In the genomic region with DNA sequence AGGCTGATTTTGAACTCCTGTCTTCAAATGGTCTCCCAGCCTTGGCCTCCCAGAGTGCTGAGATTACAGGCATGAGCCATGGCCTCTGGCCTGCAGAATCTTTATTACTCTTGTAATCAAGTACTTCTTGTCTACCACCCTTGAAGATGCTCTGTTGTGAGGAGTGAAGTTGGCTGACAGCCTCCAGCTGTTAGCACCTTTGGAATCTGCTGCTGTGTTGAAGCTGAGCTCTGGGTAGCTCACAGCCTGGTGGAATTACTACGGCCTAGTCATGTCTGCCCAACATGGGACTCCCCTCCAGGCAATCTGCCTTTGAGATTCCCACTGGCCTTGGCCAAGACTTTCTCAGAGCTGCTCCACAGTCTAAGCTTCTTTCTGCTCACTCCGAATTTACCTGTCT, we compare ENCODE assay signal across 15 cellular contexts.
"Had no signal": no experiment of that assay in that cellular context is flagged by ENCODE, and none has a peak within 500 bp of the region (broad histone marks: within the 10 kb centered on the region; RNA-seq: fewer than 3 reads in every experiment).

No MANE protein-coding gene starts in this region.

- H3K4me3 ChIP-seq: ascending aorta, gastrocnemius medialis, heart right ventricle, right atrium auricular region, thyroid gland had no signal

- DNase-seq: activated CD4-positive, alpha-beta T cell treated with anti-CD3 and anti-CD28 coated beads for 1 hour; activated gamma-delta T cell; activated T-cell treated with anti-CD3 and anti-CD28 coated beads, Interleukin-2, amount 50 U/mL, for 1 hour; dermis blood vessel endothelial cell; gastrocnemius medialis; heart right ventricle; left colon; naive B cell; stimulated activated CD4-positive, alpha-beta T cell treated with anti-CD3 and anti-CD28 coated beads, Interleukin-2, amount 100 ng/mL, for 48 hours; stimulated activated naive B cell treated with anti-CD40 and anti-IgM and Interleukin-4, amounts not matched to agents 10 μg/mL and 1 μg/mL and 100 μg/mL, for 72 hours; SW 1271; thyroid gland had no signal

- H3K4me1 ChIP-seq: ascending aorta, parathyroid adenoma, thyroid gland had no signal

- H3K9me3 ChIP-seq: ascending aorta, gastrocnemius medialis, heart right ventricle, right atrium auricular region, thyroid gland had no signal

- H3K9me3 Mint-ChIP-seq: naive B cell; stimulated activated naive B cell treated with anti-CD40 and anti-IgM and Interleukin-4, amounts not matched to agents 10 μg/mL and 1 μg/mL and 100 μg/mL, for 72 hours had no signal

- H3K27ac Mint-ChIP-seq: naive B cell; stimulated activated naive B cell treated with anti-CD40 and anti-IgM and Interleukin-4, amounts not matched to agents 10 μg/mL and 1 μg/mL and 100 μg/mL, for 72 hours had no signal

- H3K9ac ChIP-seq: parathyroid adenoma had no signal

- H3K27me3 Mint-ChIP-seq: naive B cell; stimulated activated naive B cell treated with anti-CD40 and anti-IgM and Interleukin-4, amounts not matched to agents 10 μg/mL and 1 μg/mL and 100 μg/mL, for 72 hours had no signal

- H3K36me3 ChIP-seq: ascending aorta, gastrocnemius medialis, heart right ventricle, right atrium auricular region, thyroid gland had no signal

- H3K27me3 ChIP-seq: ascending aorta, gastrocnemius medialis, right atrium auricular region, thyroid gland had no signal

- H3K36me3 Mint-ChIP-seq: naive B cell; stimulated activated naive B cell treated with anti-CD40 and anti-IgM and Interleukin-4, amounts not matched to agents 10 μg/mL and 1 μg/mL and 100 μg/mL, for 72 hours had no signal

- ATAC-seq: gastrocnemius medialis; heart right ventricle; left colon; stimulated activated naive B cell treated with anti-CD40 and anti-IgM and Interleukin-4, amounts not matched to agents 10 μg/mL and 1 μg/mL and 100 μg/mL, for 72 hours had no signal

- H3K79me2 ChIP-seq: parathyroid adenoma had no signal

- H3K4me3 Mint-ChIP-seq: naive B cell; stimulated activated naive B cell treated with anti-CD40 and anti-IgM and Interleukin-4, amounts not matched to agents 10 μg/mL and 1 μg/mL and 100 μg/mL, for 72 hours had no signal

- H2AFZ ChIP-seq: parathyroid adenoma had no signal
